ENCODE assay signal across 8 cellular contexts in genomic region chr2:54724560-54725342, GRCh38. TPM values are rescaled to one million over a fixed set of nuclear protein-coding genes. Genes with fewer than 3 reads are reported as not detected.
DNase-seq lines count a peak whose midpoint lies in the region; ATAC-seq and TF ChIP-seq lines count a peak whose summit lies in the region.

No MANE protein-coding gene starts in this region.

- H3K4me1 ChIP-seq in adrenal gland (replicated peaks in 1 of 2) (peaks cover 6 to 9% of the 10 kb centered on the region in 2 donors), iPS-18a (ENCODE audit: control insufficient read depth, low read depth, low read length) (no peaks in the 10 kb centered on the region)

- 1 to 5% (median 2%) methylated on average over 17 to 87 of the region's 87 CpGs for WGBS in adrenal gland, 4 donors

- H3K9me3 ChIP-seq in adrenal gland (replicated peaks in 1 of 3), result no peaks in the 10 kb centered on the region
- H3K9me3 ChIP-seq in iPS-18a (ENCODE audit: control insufficient read depth, low read depth, low read length), result no peaks in the 10 kb centered on the region

- H3K27me3 ChIP-seq in adrenal gland (no peaks in the 10 kb centered on the region), iPS-18a (ENCODE audit: control insufficient read depth, insufficient read depth, low read length) (peaks cover 61% of the 10 kb centered on the region)

- no peak for TF ChIP-seq CTCF in adrenal gland (IDR thresholded peaks at IDR 0.05)

- no peak for ATAC-seq in GM21717 (IDR thresholded peaks at IDR 0.05; ENCODE audit: unreplicated experiment)

- H3K4me3 ChIP-seq in adrenal gland, result peak overlapping the region in 3 of 4 donors; percentile 21 to 87 (median 85)
- peak overlapping the region; percentile 95 for H3K4me3 ChIP-seq in iPS-18a (ENCODE audit: low read length)
- H3K4me3 ChIP-seq in skin epidermis, result peak overlapping the region; percentile 64 to 90 (median 71)

- H3K36me3 ChIP-seq in adrenal gland (replicated peaks in 1 of 2) (no peaks in the 10 kb centered on the region), iPS-18a (ENCODE audit: control insufficient read depth, low read depth, low read length) (no peaks in the 10 kb centered on the region)

- DNase-seq in NCI-H82 (lab: John Stamatoyannopoulos, UW) (peak; percentile 65), NCI-H82 treated with DMSO at 0.1 percent for 48 hours (lab: John Stamatoyannopoulos, UW; ENCODE audit: unreplicated experiment) (no peak), NCI-H69 (lab: John Stamatoyannopoulos, UW) (peak; percentile 58), adrenal gland (peak; percentile 25 to 72 (median 47)), DMS114 treated with DMSO at 0.1 percent for 48 hours (lab: John Stamatoyannopoulos, UW; ENCODE audit: unreplicated experiment) (no peak)

- intact Hi-C loops in adrenal gland (cut with DNase I), result loop anchor here (5.0 to 10.0 kb wide), 2 partner anchors 110 to 113 kb away; no protein-coding TSS in a partner anchor

- no peak overlapping the region for H3K9ac ChIP-seq in iPS-18a (ENCODE audit: low read length)

- H3K27ac ChIP-seq in adrenal gland (peak overlapping the region in 2 of 5 donors; percentile 37 to 92), iPS-18a (ENCODE audit: low read length) (no peak overlapping the region), skin epidermis (no peak overlapping the region)

- TF ChIP-seq POLR2A in adrenal gland (IDR thresholded peaks at IDR 0.05), result peak in 1 of 2 donors; percentile 22

RNA-seq across cellular contexts. Expression of gene EML6, which starts 1.3 kb away (rescaled TPM):
- total RNA-seq in adrenal gland, result 10 to 100 TPM in 6 of 8 donors, 1 to 10 TPM in 2; 6.5 to 19.3 (median 11.3) TPM
- polyA plus RNA-seq in adrenal gland, result 10 to 100 TPM in 1 of 3 donors, 1 to 10 TPM in 2; 6.0 to 10.9 (median 6.2) TPM

Comparison
In these comparisons a context has a peak if more than half of its experiments do, and no peak if none do; other contexts are left out.
1. DNase-seq: peak in NCI-H82 (single experiment), NCI-H69 (single experiment) and adrenal gland (7 of 7); none in NCI-H82 treated with DMSO at 0.1 percent for 48 hours (single experiment) and DMS114 treated with DMSO at 0.1 percent for 48 hours (single experiment).
2. Peak in every context shown above with its lines, with median percentiles within 50 percentile points of each other: H3K4me3 ChIP-seq.